In genomic region chr10:54081950-54082349, GRCh38 we compare ENCODE assay signal across 25 cellular contexts.
"Had no signal": no experiment of that assay in that cellular context is flagged by ENCODE, and none has a peak within 500 bp of the region (broad histone marks: within the 10 kb centered on the region; RNA-seq: fewer than 3 reads in every experiment).

No MANE protein-coding gene starts in this region.

- H3K4me1 ChIP-seq: body of pancreas, Peyer's patch, SJCRH30 had no signal

- H3K27me3 ChIP-seq: body of pancreas, Peyer's patch, SJCRH30 had no signal

- H3K27ac ChIP-seq: body of pancreas, Peyer's patch, RWPE1, SJCRH30, VCaP had no signal

- H3K4me3 ChIP-seq: body of pancreas, Peyer's patch, SJCRH30 had no signal

- DNase-seq: activated CD4-positive, alpha-beta memory T cell treated with anti-CD3 and anti-CD28 coated beads for 36 hours; activated CD4-positive, alpha-beta T cell treated with anti-CD3 and anti-CD28 coated beads, Interleukin-2, amount 10 ng/mL, durations not matched to agents 7 days and 5 days; activated CD4-positive, CD25-positive, alpha-beta regulatory T cell; activated CD8-positive, alpha-beta memory T cell treated with anti-CD3 and anti-CD28 coated beads for 24 hours; activated gamma-delta T cell; activated naive CD4-positive, alpha-beta T cell treated with anti-CD3 and anti-CD28 coated beads, Interleukin-2, amount 10 ng/mL, durations not matched to agents 7 days and 5 days; activated naive CD8-positive, alpha-beta T cell treated with anti-CD3 and anti-CD28 coated beads, Interleukin-2, amount 10 ng/mL, durations not matched to agents 7 days and 5 days; activated T-cell treated with anti-CD3 and anti-CD28 coated beads, Interleukin-2, amount 50 U/mL, for 48 hours; aorta; body of pancreas; KG1; NCI-H1092; NCI-H1417; NCI-H1930; NCI-H510A treated with DMSO at 0.1 percent for 48 hours; NCI-H69; NK-92 treated with Interleukin-12 subunit alpha and Interleukin-12 subunit beta, amount 100 ng/mL, for 24 hours; Peyer's patch; Right ventricle myocardium superior; SJCRH30; T-cell; T-helper 2 cell; T1000 had no signal

- H3K9me3 ChIP-seq: body of pancreas, Peyer's patch, SJCRH30 had no signal

- H3K36me3 ChIP-seq: Peyer's patch, SJCRH30 had no signal
